In genomic region chr6:44076366-44077200, GRCh38 we compare ENCODE assay signal across 1 cellular context.
TF ChIP-seq lines count a peak whose summit lies in the region.

No MANE protein-coding gene starts in this region.

TF ChIP-seq in GM23338, 12 proteins besides CTCF, POLR2A, EP300 and RAD21 (continued from another document):
- TF ChIP-seq REST (IDR thresholded peaks at IDR 0.05; ENCODE audit: unreplicated experiment): no peak
- no peak for TF ChIP-seq NANOG (IDR thresholded peaks at IDR 0.05; ENCODE audit: borderline replicate concordance)
- no peak for TF ChIP-seq EZH2phosphoT487 (IDR thresholded peaks at IDR 0.05; ENCODE audit: unreplicated experiment)
- no peak for TF ChIP-seq CREB1 (CRISPR knock-in tag; IDR thresholded peaks at IDR 0.05; ENCODE audit: low read depth)
- TF ChIP-seq ZNF331 (CRISPR knock-in tag; IDR thresholded peaks at IDR 0.05; ENCODE audit: low read depth): no peak
